ENCODE assay signal across 10 cellular contexts in genomic region chr13:111043575-111043982, GRCh38.
A peak's percentile ranks its signal among the peaks of the same experiment; 100 is the strongest.
DNase-seq lines count a peak whose midpoint lies in the region; ATAC-seq and TF ChIP-seq lines count a peak whose summit lies in the region.
"Had no signal": no experiment of that assay in that cellular context is flagged by ENCODE, and none has a peak within 500 bp of the region (broad histone marks: within the 10 kb centered on the region; RNA-seq: fewer than 3 reads in every experiment).

No MANE protein-coding gene starts in this region.

- peaks cover 8% of the 10 kb centered on the region for H3K27me3 Mint-ChIP-seq in activated CD8-positive, alpha-beta T cell treated with anti-CD3 and anti-CD28 coated beads for 36 hours
- peaks cover 12% of the 10 kb centered on the region for H3K27me3 Mint-ChIP-seq in activated CD8-positive, alpha-beta T cell treated with anti-CD3 and anti-CD28 coated beads, Interleukin-2, amount 10 ng/mL, durations not matched to agents 7 days and 5 days (ENCODE audit: low read depth)
- peaks cover 17 to 21% of the 10 kb centered on the region in 2 donors for H3K27me3 Mint-ChIP-seq in stimulated activated naive B cell treated with anti-CD40 and anti-IgM and Interleukin-4, amounts not matched to agents 10 μg/mL and 1 μg/mL and 100 μg/mL, for 72 hours

- no peaks in the 10 kb centered on the region for H3K4me1 ChIP-seq in foreskin keratinocyte

- no peak overlapping the region for H3K27ac Mint-ChIP-seq in activated CD8-positive, alpha-beta T cell treated with anti-CD3 and anti-CD28 coated beads for 36 hours
- H3K27ac Mint-ChIP-seq in activated CD8-positive, alpha-beta T cell treated with anti-CD3 and anti-CD28 coated beads, Interleukin-2, amount 10 ng/mL, durations not matched to agents 7 days and 5 days = no peak overlapping the region
- H3K27ac Mint-ChIP-seq in stimulated activated naive B cell treated with anti-CD40 and anti-IgM and Interleukin-4, amounts not matched to agents 10 μg/mL and 1 μg/mL and 100 μg/mL, for 72 hours = no peak overlapping the region

- ATAC-seq in activated CD8-positive, alpha-beta T cell treated with anti-CD3 and anti-CD28 coated beads for 36 hours = peak; percentile 34
- ATAC-seq in activated CD8-positive, alpha-beta T cell treated with anti-CD3 and anti-CD28 coated beads, Interleukin-2, amount 10 ng/mL, durations not matched to agents 7 days and 5 days = no peak
- ATAC-seq in foreskin keratinocyte = peak; percentile 48
- ATAC-seq in stimulated activated naive B cell treated with anti-CD40 and anti-IgM and Interleukin-4, amounts not matched to agents 10 μg/mL and 1 μg/mL and 100 μg/mL, for 72 hours (replicated peaks) = peak; percentile 44 to 62

- peaks cover 5% of the 10 kb centered on the region for H3K4me1 Mint-ChIP-seq in activated CD8-positive, alpha-beta T cell treated with anti-CD3 and anti-CD28 coated beads for 36 hours (ENCODE audit: low read depth)
- peaks cover 7% of the 10 kb centered on the region for H3K4me1 Mint-ChIP-seq in activated CD8-positive, alpha-beta T cell treated with anti-CD3 and anti-CD28 coated beads, Interleukin-2, amount 10 ng/mL, durations not matched to agents 7 days and 5 days (ENCODE audit: low read depth)
- peaks cover 15 to 23% of the 10 kb centered on the region in 2 donors for H3K4me1 Mint-ChIP-seq in stimulated activated naive B cell treated with anti-CD40 and anti-IgM and Interleukin-4, amounts not matched to agents 10 μg/mL and 1 μg/mL and 100 μg/mL, for 72 hours

- POLR2A ChIA-PET in activated CD8-positive, alpha-beta T cell treated with anti-CD3 and anti-CD28 coated beads for 36 hours (lab: Charles Lee) = no interaction called here
- POLR2A ChIA-PET in activated CD8-positive, alpha-beta T cell treated with anti-CD3 and anti-CD28 coated beads, Interleukin-2, amount 10 ng/mL, durations not matched to agents 7 days and 5 days (lab: Charles Lee) = no interaction called here

- H3K27ac ChIP-seq in foreskin keratinocyte = no peak overlapping the region
- H3K27ac ChIP-seq: vagina had no signal

- H3K9me3 Mint-ChIP-seq in activated CD8-positive, alpha-beta T cell treated with anti-CD3 and anti-CD28 coated beads for 36 hours = no peaks in the 10 kb centered on the region
- no peaks in the 10 kb centered on the region for H3K9me3 Mint-ChIP-seq in activated CD8-positive, alpha-beta T cell treated with anti-CD3 and anti-CD28 coated beads, Interleukin-2, amount 10 ng/mL, durations not matched to agents 7 days and 5 days (ENCODE audit: insufficient read depth)
- no peaks in the 10 kb centered on the region for H3K9me3 Mint-ChIP-seq in stimulated activated naive B cell treated with anti-CD40 and anti-IgM and Interleukin-4, amounts not matched to agents 10 μg/mL and 1 μg/mL and 100 μg/mL, for 72 hours

- intact Hi-C loops in activated CD8-positive, alpha-beta T cell treated with anti-CD3 and anti-CD28 coated beads for 36 hours (cut with micrococcal nuclease) = no loop called here

- no peaks in the 10 kb centered on the region for H3K36me3 Mint-ChIP-seq in activated CD8-positive, alpha-beta T cell treated with anti-CD3 and anti-CD28 coated beads for 36 hours (ENCODE audit: low read depth)
- H3K36me3 Mint-ChIP-seq in activated CD8-positive, alpha-beta T cell treated with anti-CD3 and anti-CD28 coated beads, Interleukin-2, amount 10 ng/mL, durations not matched to agents 7 days and 5 days (ENCODE audit: low read depth) = no peaks in the 10 kb centered on the region
- no peaks in the 10 kb centered on the region for H3K36me3 Mint-ChIP-seq in stimulated activated naive B cell treated with anti-CD40 and anti-IgM and Interleukin-4, amounts not matched to agents 10 μg/mL and 1 μg/mL and 100 μg/mL, for 72 hours

- peaks cover 9% of the 10 kb centered on the region for H3K27me3 ChIP-seq in foreskin keratinocyte
- H3K27me3 ChIP-seq: vagina had no signal

- DNase-seq in activated CD8-positive, alpha-beta T cell treated with anti-CD3 and anti-CD28 coated beads for 36 hours = no peak
- no peak for DNase-seq in activated CD8-positive, alpha-beta T cell treated with anti-CD3 and anti-CD28 coated beads, Interleukin-2, amount 10 ng/mL, durations not matched to agents 7 days and 5 days
- DNase-seq in MV-4-11 (lab: John Stamatoyannopoulos, UW) (peak; percentile 11), foreskin keratinocyte (no peak), NCI-H128 (lab: John Stamatoyannopoulos, UW; ENCODE audit: unreplicated experiment) (no peak), C1 segment of cervical spinal cord (lab: John Stamatoyannopoulos, UW) (no peak)
- DNase-seq in stimulated activated naive B cell treated with anti-CD40 and anti-IgM and Interleukin-4, amounts not matched to agents 10 μg/mL and 1 μg/mL and 100 μg/mL, for 72 hours = no peak
- no peak for DNase-seq in stimulated activated CD8-positive, alpha-beta memory T cell treated with anti-CD3 and anti-CD28 coated beads, Interleukin-4, amount 100 ng/mL, for 48 hours
- DNase-seq: SW 1271 had no signal

- CTCF ChIA-PET in activated CD8-positive, alpha-beta T cell treated with anti-CD3 and anti-CD28 coated beads for 36 hours (lab: Charles Lee) = no interaction called here
- CTCF ChIA-PET in activated CD8-positive, alpha-beta T cell treated with anti-CD3 and anti-CD28 coated beads, Interleukin-2, amount 10 ng/mL, durations not matched to agents 7 days and 5 days (lab: Charles Lee) = no interaction called here

- no peak for TF ChIP-seq CTCF in activated CD8-positive, alpha-beta T cell treated with anti-CD3 and anti-CD28 coated beads for 36 hours (IDR thresholded peaks at IDR 0.05)
- TF ChIP-seq CTCF in foreskin keratinocyte (conservative IDR thresholded peaks at IDR 0.05) = no peak

- no peak overlapping the region for H3K4me3 Mint-ChIP-seq in activated CD8-positive, alpha-beta T cell treated with anti-CD3 and anti-CD28 coated beads for 36 hours
- no peak overlapping the region for H3K4me3 Mint-ChIP-seq in activated CD8-positive, alpha-beta T cell treated with anti-CD3 and anti-CD28 coated beads, Interleukin-2, amount 10 ng/mL, durations not matched to agents 7 days and 5 days
- no peak overlapping the region for H3K4me3 Mint-ChIP-seq in stimulated activated naive B cell treated with anti-CD40 and anti-IgM and Interleukin-4, amounts not matched to agents 10 μg/mL and 1 μg/mL and 100 μg/mL, for 72 hours
